In genomic region chr10:53430974-53431373, GRCh38 we compare ENCODE assay signal across 26 cellular contexts.
"Had no signal": no experiment of that assay in that cellular context is flagged by ENCODE, and none has a peak within 500 bp of the region (broad histone marks: within the 10 kb centered on the region; RNA-seq: fewer than 3 reads in every experiment).

No MANE protein-coding gene starts in this region.

- DNase-seq: hypothalamus; immature natural killer cell; kidney; left colon; left lung; lower lobe of right lung; mammary epithelial cell; mesenchymal stem cell; naive thymus-derived CD8-positive, alpha-beta T cell; nucleus accumbens; pancreas; posterior cingulate gyrus; retina; right cardiac atrium; spleen; stimulated activated CD4-positive, alpha-beta T cell treated with anti-CD3 and anti-CD28 coated beads, Interleukin-4, amount 100 ng/mL, for 24 hours; stimulated activated naive CD4-positive, alpha-beta T cell; tibial artery; trophoblast cell; upper lobe of right lung had no signal

- ATAC-seq: left colon; left lung; lower lobe of right lung; naive thymus-derived CD8-positive, alpha-beta T cell; pancreas; right cardiac atrium; sciatic nerve; stimulated activated effector memory CD8-positive, alpha-beta T cell treated with anti-CD3 and anti-CD28 coated beads, Interleukin-12 subunit alpha, Interleukin-12 subunit beta, amount 100 ng/mL, for 72 hours; upper lobe of right lung had no signal

- H3K9me3 ChIP-seq: left lung, lower lobe of right lung, pancreas, prostate gland, suprapubic skin, thoracic aorta, tibial artery, upper lobe of right lung had no signal

- H3K4me3 ChIP-seq: left lung, lower lobe of right lung, pancreas, prostate gland, skin epidermis, spleen, suprapubic skin, thoracic aorta, tibial artery, upper lobe of right lung had no signal

- H3K27ac ChIP-seq: left lung, lower lobe of right lung, pancreas, prostate gland, skin epidermis, spleen, suprapubic skin, thoracic aorta, tibial artery, upper lobe of right lung had no signal

- H3K27me3 ChIP-seq: left lung, pancreas, spleen, suprapubic skin, tibial artery, upper lobe of right lung had no signal

- H3K36me3 ChIP-seq: left lung, lower lobe of right lung, pancreas, prostate gland, spleen, suprapubic skin, thoracic aorta, tibial artery, upper lobe of right lung had no signal

- H3K4me1 ChIP-seq: left lung, lower lobe of right lung, pancreas, prostate gland, spleen, suprapubic skin, tibial artery, upper lobe of right lung had no signal
